8 cellular contexts compared by ENCODE assay signal in the genomic region with DNA sequence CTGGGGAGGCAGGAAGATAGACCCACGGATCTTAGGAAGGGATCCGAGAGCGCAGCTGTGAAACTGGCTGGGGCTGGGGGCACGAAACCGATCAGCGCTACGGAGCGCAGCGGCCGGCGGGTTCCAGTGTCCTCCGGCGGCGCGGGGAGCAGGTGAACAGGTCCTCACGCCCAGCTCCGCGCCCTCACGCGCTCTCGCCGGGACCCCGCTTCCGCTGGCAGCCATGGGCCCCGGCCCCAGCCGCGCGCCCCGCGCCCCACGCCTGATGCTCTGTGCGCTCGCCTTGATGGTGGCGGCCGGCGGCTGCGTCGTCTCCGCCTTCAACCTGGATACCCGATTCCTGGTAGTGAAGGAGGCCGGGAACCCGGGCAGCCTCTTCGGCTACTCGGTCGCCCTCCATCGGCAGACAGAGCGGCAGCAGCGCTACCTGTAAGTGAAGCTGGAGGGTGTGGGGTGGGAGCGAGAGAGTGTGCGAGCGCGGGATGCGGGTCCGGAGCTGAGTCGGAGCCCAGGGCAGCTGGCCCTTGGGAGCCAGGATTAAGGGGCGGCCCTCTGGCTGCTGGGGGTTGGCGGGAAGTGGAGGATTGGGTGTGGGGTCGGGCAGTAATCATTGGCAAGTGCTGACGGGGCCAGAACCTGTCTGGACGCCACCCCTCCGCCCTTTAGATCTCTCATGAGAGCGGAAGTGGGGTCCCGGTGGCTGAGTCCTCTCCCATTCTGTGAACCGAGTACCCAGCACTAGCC. TPM values are rescaled to one million over a fixed set of nuclear protein-coding genes. Genes with fewer than 3 reads are reported as not detected.
DNase-seq lines count a peak whose midpoint lies in the region; ATAC-seq and TF ChIP-seq lines count a peak whose summit lies in the region.

No MANE protein-coding gene starts in this region.

- no peaks in the 10 kb centered on the region for H3K9me3 Mint-ChIP-seq in nephron

- H3K27ac Mint-ChIP-seq in nephron, result peak overlapping the region; percentile 51 to 81 (median 76)

- H3K9me3 ChIP-seq in esophagus muscularis mucosa, result no peaks in the 10 kb centered on the region
- no peaks in the 10 kb centered on the region for H3K9me3 ChIP-seq in stomach smooth muscle (ENCODE audit: control insufficient read depth in 2 of 2, low read length in 2 of 2)

- H3K36me3 Mint-ChIP-seq in nephron (ENCODE audit: low read depth), result no peaks in the 10 kb centered on the region

- TF ChIP-seq EP300 in esophagus muscularis mucosa (IDR thresholded peaks at IDR 0.05), result no peak

- DNase-seq in ELR (ENCODE audit: low read depth) (peak; percentile 79), NCI-H748 treated with DMSO at 0.1 percent for 48 hours (lab: John Stamatoyannopoulos, UW) (peak; percentile 44), activated T-cell treated with anti-CD3 and anti-CD28 coated beads for 4 hours (peak; percentile 47), esophagus muscularis mucosa (ENCODE audit: extremely low spot score) (no peak), ecto neural progenitor cell (ENCODE audit: low spot score) (no peak)

- H3K4me1 ChIP-seq in esophagus muscularis mucosa (peaks cover 58 to 80% (median 78%) of the 10 kb centered on the region in 4 donors), stomach smooth muscle (ENCODE audit: control insufficient read depth, insufficient read depth, low read length) (peaks cover 65% of the 10 kb centered on the region)

- peak overlapping the region; percentile 78 to 97 for H3K9ac ChIP-seq in stomach smooth muscle (ENCODE audit: low read length in 2 of 2)

- peak overlapping the region; percentile 85 to 94 (median 93) for H3K4me3 Mint-ChIP-seq in nephron

- H3K27ac ChIP-seq in esophagus muscularis mucosa (replicated peaks in 1 of 4), result peak overlapping the region; percentile 91 to 97 (median 95)
- peak overlapping the region; percentile 98 for H3K27ac ChIP-seq in stomach smooth muscle (ENCODE audit: low read length)

- TF ChIP-seq CTCF in esophagus muscularis mucosa (IDR thresholded peaks at IDR 0.05) (peak; percentile 27 to 59 (median 36)), nephron (IDR thresholded peaks at IDR 0.05; ENCODE audit: unreplicated experiment in 3 of 3) (peak; percentile 35 to 57 (median 43))

- peak; percentile 59 for ATAC-seq in HG03064 (IDR thresholded peaks at IDR 0.05; ENCODE audit: low read depth, unreplicated experiment)

- H3K4me3 ChIP-seq in esophagus muscularis mucosa (peak overlapping the region; percentile 72 to 95 (median 90)), stomach smooth muscle (ENCODE audit: low read length in 2 of 2) (peak overlapping the region; percentile 87 to 97)

- H3K27me3 Mint-ChIP-seq in nephron (ENCODE audit: low read depth), result peaks cover 13% of the 10 kb centered on the region

- H3K36me3 ChIP-seq in esophagus muscularis mucosa, result no peaks in the 10 kb centered on the region
- no peaks in the 10 kb centered on the region for H3K36me3 ChIP-seq in stomach smooth muscle (ENCODE audit: control insufficient read depth in 2 of 2, insufficient read depth in 2 of 2, low read length in 2 of 2)

- intact Hi-C loops in esophagus muscularis mucosa (cut with DNase I), result no loop called here

- H3K4me1 Mint-ChIP-seq in nephron, result peaks cover 85% of the 10 kb centered on the region

- H3K27me3 ChIP-seq in esophagus muscularis mucosa (no peaks in the 10 kb centered on the region), stomach smooth muscle (ENCODE audit: control insufficient read depth in 1 of 2, insufficient read depth in 2 of 2, low read length in 2 of 2) (no peaks in the 10 kb centered on the region)

- 0% methylated on average over 1 of the region's 64 CpGs for WGBS in esophagus muscularis mucosa

- no peak for TF ChIP-seq POLR2A in esophagus muscularis mucosa (IDR thresholded peaks at IDR 0.05; ENCODE audit: low read depth)

RNA-seq across cellular contexts. Expression of gene ITGA3, which starts 0.5 kb away (rescaled TPM):
- 10 to 100 TPM; 38.9 to 96.7 (median 58.6) TPM for total RNA-seq in esophagus muscularis mucosa

RNA-seq across cellular contexts. Expression of gene PDK2, which starts 38.8 kb away (rescaled TPM):
- 100 to 1,000 TPM in 1 of 4 donors, 10 to 100 TPM in 3; 31.6 to 118 (median 61.4) TPM for total RNA-seq in esophagus muscularis mucosa

Comparison
In these comparisons a context has a peak if more than half of its experiments do, and no peak if none do; other contexts are left out.
1. DNase-seq: peak in ELR (single experiment), NCI-H748 treated with DMSO at 0.1 percent for 48 hours (single experiment) and activated T-cell treated with anti-CD3 and anti-CD28 coated beads for 4 hours (single experiment); none in esophagus muscularis mucosa (single experiment) and ecto neural progenitor cell (single experiment).